14 cellular contexts compared by ENCODE assay signal in genomic region chr22:24054356-24054755, GRCh38.
"Had no signal": no experiment of that assay in that cellular context is flagged by ENCODE, and none has a peak within 500 bp of the region (broad histone marks: within the 10 kb centered on the region; RNA-seq: fewer than 3 reads in every experiment).

No MANE protein-coding gene starts in this region.

- H3K4me1 ChIP-seq: breast epithelium, foreskin keratinocyte, sigmoid colon, testis had no signal

- H3K4me1 Mint-ChIP-seq: activated naive CD4-positive, alpha-beta T cell treated with anti-CD3 and anti-CD28 coated beads, Interleukin-2, amount 50 U/mL, for 24 hours had no signal

- H3K27ac ChIP-seq: breast epithelium, foreskin keratinocyte, sigmoid colon, testis had no signal

- H3K27me3 ChIP-seq: breast epithelium, foreskin keratinocyte, sigmoid colon, testis had no signal

- H3K9me3 ChIP-seq: breast epithelium, sigmoid colon, testis had no signal

- H3K27me3 Mint-ChIP-seq: activated naive CD4-positive, alpha-beta T cell treated with anti-CD3 and anti-CD28 coated beads, Interleukin-2, amount 50 U/mL, for 24 hours; natural killer cell treated with Interleukin-12 subunit alpha and Interleukin-12 subunit beta and Interleukin-15 and Interleukin-18, amount 100 ng/mL, for 72 hours; stimulated activated naive CD8-positive, alpha-beta T cell treated with anti-CD3 and anti-CD28 coated beads, Interleukin-15, amount 100 ng/mL, for 72 hours had no signal

- H3K4me3 Mint-ChIP-seq: activated naive CD4-positive, alpha-beta T cell treated with anti-CD3 and anti-CD28 coated beads, Interleukin-2, amount 50 U/mL, for 24 hours; natural killer cell treated with Interleukin-12 subunit alpha and Interleukin-12 subunit beta and Interleukin-15 and Interleukin-18, amount 100 ng/mL, for 72 hours; stimulated activated naive CD8-positive, alpha-beta T cell treated with anti-CD3 and anti-CD28 coated beads, Interleukin-15, amount 100 ng/mL, for 72 hours had no signal

- DNase-seq: activated CD4-positive, alpha-beta T cell treated with anti-CD3 and anti-CD28 coated beads, Interleukin-2, amount 50 U/mL, for 1 hour; activated CD4-positive, CD25-positive, alpha-beta regulatory T cell; activated effector memory CD4-positive, alpha-beta T cell treated with Interleukin-2 at 50 U/mL for 16 hours; amygdala; foreskin keratinocyte; mammary epithelial cell; sigmoid colon; stimulated activated CD4-positive, alpha-beta T cell treated with anti-CD3 and anti-CD28 coated beads, Interleukin-12 subunit alpha, Interleukin-12 subunit beta, amount 100 ng/mL, for 4 hours; stimulated activated CD4-positive, alpha-beta T cell treated with anti-CD3 and anti-CD28 coated beads, Interleukin-2, amount 100 ng/mL, for 48 hours; stimulated activated naive CD8-positive, alpha-beta T cell treated with anti-CD3 and anti-CD28 coated beads, Interleukin-15, amount 100 ng/mL, for 72 hours; testis had no signal

- ATAC-seq: foreskin keratinocyte; stimulated activated naive CD8-positive, alpha-beta T cell treated with anti-CD3 and anti-CD28 coated beads, Interleukin-15, amount 100 ng/mL, for 72 hours had no signal

- H3K4me3 ChIP-seq: breast epithelium, sigmoid colon, testis had no signal

- H3K9me3 Mint-ChIP-seq: activated naive CD4-positive, alpha-beta T cell treated with anti-CD3 and anti-CD28 coated beads, Interleukin-2, amount 50 U/mL, for 24 hours; natural killer cell treated with Interleukin-12 subunit alpha and Interleukin-12 subunit beta and Interleukin-15 and Interleukin-18, amount 100 ng/mL, for 72 hours; stimulated activated naive CD8-positive, alpha-beta T cell treated with anti-CD3 and anti-CD28 coated beads, Interleukin-15, amount 100 ng/mL, for 72 hours had no signal

- H3K27ac Mint-ChIP-seq: activated naive CD4-positive, alpha-beta T cell treated with anti-CD3 and anti-CD28 coated beads, Interleukin-2, amount 50 U/mL, for 24 hours; natural killer cell treated with Interleukin-12 subunit alpha and Interleukin-12 subunit beta and Interleukin-15 and Interleukin-18, amount 100 ng/mL, for 72 hours had no signal

- H3K36me3 ChIP-seq: breast epithelium had no signal
